Comparison of ENCODE assay signal across 30 cellular contexts in the genomic region with DNA sequence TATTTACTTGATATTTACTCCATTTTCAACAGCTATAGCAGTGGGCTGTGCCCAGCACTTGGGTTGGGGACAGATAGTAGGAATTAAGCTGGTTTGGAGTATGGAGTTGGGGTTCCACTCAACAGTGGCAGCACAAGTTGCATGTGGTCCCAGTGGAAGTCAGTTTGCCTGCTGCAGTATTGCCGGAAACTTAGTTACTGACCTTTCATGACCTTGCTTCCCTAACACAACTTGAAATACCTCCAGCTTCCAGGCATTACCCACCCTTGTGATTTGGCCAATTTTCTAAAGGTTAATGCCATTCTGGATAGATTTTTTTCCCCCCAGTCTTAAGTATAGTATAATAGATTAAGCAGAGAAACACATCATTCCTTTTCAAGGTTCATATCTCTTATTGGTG.
"Had no signal": no experiment of that assay in that cellular context is flagged by ENCODE, and none has a peak within 500 bp of the region (broad histone marks: within the 10 kb centered on the region; RNA-seq: fewer than 3 reads in every experiment).

No MANE protein-coding gene starts in this region.

- H3K4me3 ChIP-seq: adrenal gland, body of pancreas, dorsolateral prefrontal cortex, esophagus muscularis mucosa, gastrocnemius medialis had no signal

- DNase-seq: activated CD4-positive, alpha-beta T cell treated with anti-CD3 and anti-CD28 coated beads for 4 hours; activated CD4-positive, alpha-beta T cell treated with anti-CD3 and anti-CD28 coated beads, Interleukin-2, amount 10 ng/mL, durations not matched to agents 7 days and 5 days; activated CD4-positive, alpha-beta T cell treated with anti-CD3 and anti-CD28 coated beads, Interleukin-2, amount 50 U/mL, for 48 hours; activated CD4-positive, CD25-positive, alpha-beta regulatory T cell; activated CD4-positive, CD25-positive, alpha-beta regulatory T cell treated with anti-CD3 and anti-CD28 coated beads, Interleukin-2, amount 50 U/mL, for 72 hours; activated CD8-positive, alpha-beta memory T cell treated with anti-CD3 and anti-CD28 coated beads, Interleukin-2, amount 10 ng/mL, durations not matched to agents 7 days and 5 days; activated CD8-positive, alpha-beta memory T cell treated with anti-CD3 and anti-CD28 coated beads, Interleukin-2, amount 50 U/mL, for 4 hours; activated CD8-positive, alpha-beta T cell treated with anti-CD3 and anti-CD28 coated beads for 36 hours; activated gamma-delta T cell; activated naive CD4-positive, alpha-beta T cell; activated naive CD4-positive, alpha-beta T cell treated with anti-CD3 and anti-CD28 coated beads, Interleukin-2, amount 50 U/mL, for 16 hours; activated naive CD8-positive, alpha-beta T cell treated with anti-CD3 and anti-CD28 coated beads for 36 hours; activated naive CD8-positive, alpha-beta T cell treated with anti-CD3 and anti-CD28 coated beads, Interleukin-2, amount 50 U/mL, for 24 hours; activated T-cell treated with anti-CD3 and anti-CD28 coated beads, Interleukin-2, amount 50 U/mL, for 4 hours; adrenal gland; amygdala; aorta; body of pancreas; caudate nucleus; cortex of kidney; dorsolateral prefrontal cortex; effector memory CD4-positive, alpha-beta T cell; endodermal cell; erythroblast; foreskin keratinocyte; gastrocnemius medialis; hippocampal formation; T-helper 2 cell had no signal

- H3K9me3 Mint-ChIP-seq: activated CD4-positive, alpha-beta T cell treated with anti-CD3 and anti-CD28 coated beads, Interleukin-2, amount 10 ng/mL, durations not matched to agents 7 days and 5 days; activated CD8-positive, alpha-beta T cell treated with anti-CD3 and anti-CD28 coated beads for 36 hours; activated naive CD8-positive, alpha-beta T cell treated with anti-CD3 and anti-CD28 coated beads for 36 hours; activated naive CD8-positive, alpha-beta T cell treated with anti-CD3 and anti-CD28 coated beads, Interleukin-2, amount 50 U/mL, for 24 hours; activated T-cell treated with anti-CD3 and anti-CD28 coated beads, Interleukin-2, amount 50 U/mL, for 4 hours; endodermal cell had no signal

- H3K27ac Mint-ChIP-seq: activated CD4-positive, alpha-beta T cell treated with anti-CD3 and anti-CD28 coated beads, Interleukin-2, amount 10 ng/mL, durations not matched to agents 7 days and 5 days; activated CD8-positive, alpha-beta memory T cell treated with anti-CD3 and anti-CD28 coated beads, Interleukin-2, amount 10 ng/mL, durations not matched to agents 7 days and 5 days; activated CD8-positive, alpha-beta T cell treated with anti-CD3 and anti-CD28 coated beads for 36 hours; activated naive CD8-positive, alpha-beta T cell treated with anti-CD3 and anti-CD28 coated beads for 36 hours; activated naive CD8-positive, alpha-beta T cell treated with anti-CD3 and anti-CD28 coated beads, Interleukin-2, amount 50 U/mL, for 24 hours; endodermal cell had no signal

- ATAC-seq: activated CD8-positive, alpha-beta memory T cell treated with anti-CD3 and anti-CD28 coated beads, Interleukin-2, amount 10 ng/mL, durations not matched to agents 7 days and 5 days; activated CD8-positive, alpha-beta T cell treated with anti-CD3 and anti-CD28 coated beads for 36 hours; activated naive CD8-positive, alpha-beta T cell treated with anti-CD3 and anti-CD28 coated beads, Interleukin-2, amount 50 U/mL, for 24 hours; activated T-cell treated with anti-CD3 and anti-CD28 coated beads, Interleukin-2, amount 50 U/mL, for 4 hours; body of pancreas; foreskin keratinocyte; gastrocnemius medialis had no signal

- H3K36me3 ChIP-seq: adrenal gland, esophagus muscularis mucosa, gastrocnemius medialis had no signal

- H3K27me3 ChIP-seq: adrenal gland, body of pancreas, dorsolateral prefrontal cortex, esophagus muscularis mucosa, foreskin keratinocyte, gastrocnemius medialis had no signal

- H3K27ac ChIP-seq: adrenal gland, body of pancreas, dorsolateral prefrontal cortex, esophagus muscularis mucosa, foreskin keratinocyte, gastrocnemius medialis had no signal

- FAIRE-seq: colon had no signal

- H3K4me3 Mint-ChIP-seq: activated CD4-positive, alpha-beta T cell treated with anti-CD3 and anti-CD28 coated beads, Interleukin-2, amount 10 ng/mL, durations not matched to agents 7 days and 5 days; activated CD8-positive, alpha-beta memory T cell treated with anti-CD3 and anti-CD28 coated beads, Interleukin-2, amount 10 ng/mL, durations not matched to agents 7 days and 5 days; activated CD8-positive, alpha-beta T cell treated with anti-CD3 and anti-CD28 coated beads for 36 hours; activated naive CD8-positive, alpha-beta T cell treated with anti-CD3 and anti-CD28 coated beads for 36 hours; activated naive CD8-positive, alpha-beta T cell treated with anti-CD3 and anti-CD28 coated beads, Interleukin-2, amount 50 U/mL, for 24 hours; activated T-cell treated with anti-CD3 and anti-CD28 coated beads, Interleukin-2, amount 50 U/mL, for 4 hours; endodermal cell had no signal

- H3K4me1 ChIP-seq: foreskin keratinocyte had no signal

- H3K27me3 Mint-ChIP-seq: activated CD4-positive, alpha-beta T cell treated with anti-CD3 and anti-CD28 coated beads, Interleukin-2, amount 10 ng/mL, durations not matched to agents 7 days and 5 days; activated CD8-positive, alpha-beta memory T cell treated with anti-CD3 and anti-CD28 coated beads, Interleukin-2, amount 10 ng/mL, durations not matched to agents 7 days and 5 days; activated CD8-positive, alpha-beta T cell treated with anti-CD3 and anti-CD28 coated beads for 36 hours; activated naive CD8-positive, alpha-beta T cell treated with anti-CD3 and anti-CD28 coated beads for 36 hours; activated naive CD8-positive, alpha-beta T cell treated with anti-CD3 and anti-CD28 coated beads, Interleukin-2, amount 50 U/mL, for 24 hours had no signal

- H3K9me3 ChIP-seq: adrenal gland, body of pancreas, esophagus muscularis mucosa, gastrocnemius medialis had no signal
